In genomic region chr5:74638776-74639537, GRCh38 we compare ENCODE assay signal across 8 cellular contexts. TPM values are rescaled to one million over a fixed set of nuclear protein-coding genes. Genes with fewer than 3 reads are reported as not detected.
A peak's percentile ranks its signal among the peaks of the same experiment; 100 is the strongest.
DNase-seq lines count a peak whose midpoint lies in the region; FAIRE-seq and TF ChIP-seq lines count a peak whose summit lies in the region.

No MANE protein-coding gene starts in this region.

- no peaks in the 10 kb centered on the region for H3K9me3 Mint-ChIP-seq in activated CD4-positive, alpha-beta T cell treated with anti-CD3 and anti-CD28 coated beads, Interleukin-2, amount 10 ng/mL, durations not matched to agents 7 days and 5 days

- H3K4me3 ChIP-seq in HFF-Myc (replicated peaks; ENCODE audit: low read depth, low read length) (peak overlapping the region; percentile 82), epithelial cell of esophagus (ENCODE audit: low read length) (peak overlapping the region; percentile 77), prostate gland (peak overlapping the region; percentile 56 to 60)

- H3K36me3 Mint-ChIP-seq in activated CD4-positive, alpha-beta T cell treated with anti-CD3 and anti-CD28 coated beads, Interleukin-2, amount 10 ng/mL, durations not matched to agents 7 days and 5 days (ENCODE audit: low read depth) = no peaks in the 10 kb centered on the region

- H3K27ac ChIP-seq in prostate gland = peak overlapping the region; percentile 76 to 78

- FAIRE-seq in RCC 7860 (lab: Jason Lieb, UNC) = no peak

- no peaks in the 10 kb centered on the region for H3K9me3 ChIP-seq in prostate gland

- no peak for DNase-seq in activated CD4-positive, alpha-beta T cell treated with anti-CD3 and anti-CD28 coated beads, Interleukin-2, amount 10 ng/mL, durations not matched to agents 7 days and 5 days
- DNase-seq in activated CD4-positive, alpha-beta T cell treated with anti-CD3 and anti-CD28 coated beads for 48 hours = no peak
- DNase-seq in HFF-Myc (ENCODE audit: extremely low read depth, low read depth) (no peak), RCC 7860 (ENCODE audit: low spot score) (peak; percentile 24), epithelial cell of esophagus (ENCODE audit: low read depth) (peak; percentile 49), prostate gland (ENCODE audit: low spot score) (no peak), COR-L47 (lab: John Stamatoyannopoulos, UW) (no peak), cerebellar cortex (ENCODE audit: low spot score) (no peak)

- H3K27me3 Mint-ChIP-seq in activated CD4-positive, alpha-beta T cell treated with anti-CD3 and anti-CD28 coated beads, Interleukin-2, amount 10 ng/mL, durations not matched to agents 7 days and 5 days = peaks cover 21% of the 10 kb centered on the region

- CTCF ChIA-PET in activated CD4-positive, alpha-beta T cell treated with anti-CD3 and anti-CD28 coated beads, Interleukin-2, amount 10 ng/mL, durations not matched to agents 7 days and 5 days (lab: Charles Lee) = interaction anchor here (1.1 to 1.4 kb wide), 2 partner anchors 10 to 735 kb away, joined by 3 read pairs; no protein-coding TSS in a partner anchor

- TF ChIP-seq CTCF in HFF-Myc (IDR thresholded peaks at IDR 0.05; ENCODE audit: low read depth, low read length, missing control alignments) (no peak), epithelial cell of esophagus (IDR thresholded peaks at IDR 0.05; ENCODE audit: insufficient read depth, low read depth, low read length, missing control alignments) (no peak), prostate gland (IDR thresholded peaks at IDR 0.05) (no peak)

- H3K4me1 ChIP-seq in prostate gland (replicated peaks) = peaks cover 12% of the 10 kb centered on the region

- H3K4me1 Mint-ChIP-seq in activated CD4-positive, alpha-beta T cell treated with anti-CD3 and anti-CD28 coated beads, Interleukin-2, amount 10 ng/mL, durations not matched to agents 7 days and 5 days = peaks cover 36% of the 10 kb centered on the region

- peak overlapping the region; percentile 82 for H3K27ac Mint-ChIP-seq in activated CD4-positive, alpha-beta T cell treated with anti-CD3 and anti-CD28 coated beads, Interleukin-2, amount 10 ng/mL, durations not matched to agents 7 days and 5 days

- TF ChIP-seq POLR2A in prostate gland (IDR thresholded peaks at IDR 0.05) = no peak

- H3K4me3 Mint-ChIP-seq in activated CD4-positive, alpha-beta T cell treated with anti-CD3 and anti-CD28 coated beads, Interleukin-2, amount 10 ng/mL, durations not matched to agents 7 days and 5 days = peak overlapping the region; percentile 85

- H3K36me3 ChIP-seq in prostate gland = no peaks in the 10 kb centered on the region

- H3K27me3 ChIP-seq in prostate gland (replicated peaks; ENCODE audit: insufficient read depth) = no peaks in the 10 kb centered on the region

- POLR2A ChIA-PET in activated CD4-positive, alpha-beta T cell treated with anti-CD3 and anti-CD28 coated beads, Interleukin-2, amount 10 ng/mL, durations not matched to agents 7 days and 5 days (lab: Charles Lee) = no interaction called here

- 29% methylated on average over 7 of the region's 7 CpGs for WGBS in prostate gland

- intact Hi-C loops in prostate gland (cut with DNase I) = no loop called here

RNA-seq across cellular contexts. Expression of gene ENC1, which starts 1.6 kb away (rescaled TPM):
- total RNA-seq in activated CD4-positive, alpha-beta T cell treated with anti-CD3 and anti-CD28 coated beads, Interleukin-2, amount 10 ng/mL, durations not matched to agents 7 days and 5 days = 1 to 10 TPM; 2.2 to 3.4 TPM
- total RNA-seq in prostate gland = 100 to 1,000 TPM in 1 of 2 donors, 10 to 100 TPM in 1; 78.1 to 103 TPM

RNA-seq across cellular contexts. Expression of gene HEXB, which starts 46.1 kb away (rescaled TPM):
- total RNA-seq in activated CD4-positive, alpha-beta T cell treated with anti-CD3 and anti-CD28 coated beads, Interleukin-2, amount 10 ng/mL, durations not matched to agents 7 days and 5 days = 10 to 100 TPM; 71.4 to 73.3 TPM
- 100 to 1,000 TPM; 149 to 178 TPM for total RNA-seq in prostate gland

Comparison
In these comparisons a context has a peak if more than half of its experiments do, and no peak if none do; other contexts are left out.
1. DNase-seq: peak in RCC 7860 (single experiment) and epithelial cell of esophagus (single experiment); none in activated CD4-positive, alpha-beta T cell treated with anti-CD3 and anti-CD28 coated beads, Interleukin-2, amount 10 ng/mL, durations not matched to agents 7 days and 5 days (single experiment), activated CD4-positive, alpha-beta T cell treated with anti-CD3 and anti-CD28 coated beads for 48 hours (single experiment), HFF-Myc (single experiment), prostate gland (single experiment), COR-L47 (single experiment) and cerebellar cortex (single experiment).
2. RNA of gene ENC1, which starts 1.6 kb away (total RNA-seq): 78.1 to 103 TPM in prostate gland; 2.2 to 3.4 TPM in activated CD4-positive, alpha-beta T cell treated with anti-CD3 and anti-CD28 coated beads, Interleukin-2, amount 10 ng/mL, durations not matched to agents 7 days and 5 days; every median in the first group is over 10 times any median in the second.
3. Peak in every context shown above with its lines, with median percentiles within 50 percentile points of each other: H3K4me3 ChIP-seq.